ENCODE assay signal across 18 cellular contexts in the genomic region with DNA sequence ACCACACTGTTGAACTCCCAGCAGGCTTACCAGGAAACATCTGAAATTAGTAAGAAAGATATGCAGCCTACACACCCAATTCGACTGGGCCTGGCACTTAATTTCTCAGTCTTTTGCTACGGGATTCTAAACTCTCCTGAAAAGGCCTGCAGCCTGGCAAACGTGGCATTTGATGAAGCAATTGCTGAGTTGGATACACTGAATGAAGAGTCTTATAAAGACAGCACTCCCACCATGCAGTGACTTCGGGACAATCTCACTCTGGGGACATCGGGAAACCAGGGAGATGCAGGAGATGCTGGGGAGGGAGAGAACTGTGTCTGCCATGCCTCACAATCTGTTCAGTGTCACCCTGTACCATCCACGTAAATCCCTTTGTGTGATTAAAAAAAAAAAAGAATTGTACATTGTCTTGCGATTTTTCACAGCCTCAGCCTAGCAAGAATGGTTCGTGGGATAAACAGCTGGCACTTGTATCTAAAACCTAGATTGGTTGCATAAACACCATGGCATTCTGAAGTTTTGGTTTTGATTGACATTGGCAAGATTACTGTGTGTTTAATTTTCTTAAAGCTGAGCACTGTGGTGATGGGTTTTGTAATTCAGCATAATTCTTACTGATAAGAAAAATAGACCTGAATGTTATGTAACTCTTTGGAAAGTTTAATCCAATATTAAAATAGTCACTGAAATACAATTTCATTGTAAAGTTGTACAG. TPM values are rescaled to one million over a fixed set of nuclear protein-coding genes. Genes with fewer than 3 reads are reported as not detected.
"Had no signal": no experiment of that assay in that cellular context is flagged by ENCODE, and none has a peak within 500 bp of the region (broad histone marks: within the 10 kb centered on the region; RNA-seq: fewer than 3 reads in every experiment).

No MANE protein-coding gene starts in this region.

- H3K27ac ChIP-seq: cardiac muscle cell, epithelial cell of prostate, foreskin keratinocyte, suprapubic skin, WERI-Rb-1 had no signal

- H3K36me3 ChIP-seq: cardiac muscle cell, suprapubic skin, WERI-Rb-1 had no signal

- ATAC-seq: stimulated activated naive CD8-positive, alpha-beta T cell treated with anti-CD3 and anti-CD28 coated beads, Interleukin-15, Interleukin-2, amounts not matched to agents 100 U/mL and 50 U/mL, for 24 hours; T-helper 17 cell had no signal

- H3K4me3 Mint-ChIP-seq: activated naive CD8-positive, alpha-beta T cell; nephron; T-helper 17 cell had no signal

- H3K36me3 Mint-ChIP-seq: activated naive CD8-positive, alpha-beta T cell had no signal

- H3K4me1 Mint-ChIP-seq: T-helper 17 cell had no signal

- H3K27me3 ChIP-seq: cardiac muscle cell, foreskin keratinocyte had no signal

- H3K4me1 ChIP-seq: foreskin keratinocyte, suprapubic skin had no signal

- H3K4me3 ChIP-seq: cardiac muscle cell, lung, suprapubic skin had no signal

- H3K27ac Mint-ChIP-seq: activated naive CD8-positive, alpha-beta T cell; nephron; T-helper 17 cell had no signal

- DNase-seq: activated CD4-positive, alpha-beta T cell treated with anti-CD3 and anti-CD28 coated beads for 1 hour; activated CD4-positive, alpha-beta T cell treated with anti-CD3 and anti-CD28 coated beads, Interleukin-2, amount 50 U/mL, for 4 hours; amniotic stem cell; foreskin keratinocyte; islet precursor cell; midbrain; retina; stimulated activated naive CD8-positive, alpha-beta T cell treated with anti-CD3 and anti-CD28 coated beads, Interleukin-15, Interleukin-2, amounts not matched to agents 100 U/mL and 50 U/mL, for 24 hours; T-helper 17 cell; WERI-Rb-1 had no signal

RNA-seq across cellular contexts. Expression of gene ANKRD18A, which starts 23.2 kb away (rescaled TPM):
- total RNA-seq: dermis microvascular lymphatic vessel endothelial cell, fibroblast of lung had no signal
- polyA plus RNA-seq: fibroblast of lung had no signal
